ENCODE assay signal across 8 cellular contexts in the genomic region with DNA sequence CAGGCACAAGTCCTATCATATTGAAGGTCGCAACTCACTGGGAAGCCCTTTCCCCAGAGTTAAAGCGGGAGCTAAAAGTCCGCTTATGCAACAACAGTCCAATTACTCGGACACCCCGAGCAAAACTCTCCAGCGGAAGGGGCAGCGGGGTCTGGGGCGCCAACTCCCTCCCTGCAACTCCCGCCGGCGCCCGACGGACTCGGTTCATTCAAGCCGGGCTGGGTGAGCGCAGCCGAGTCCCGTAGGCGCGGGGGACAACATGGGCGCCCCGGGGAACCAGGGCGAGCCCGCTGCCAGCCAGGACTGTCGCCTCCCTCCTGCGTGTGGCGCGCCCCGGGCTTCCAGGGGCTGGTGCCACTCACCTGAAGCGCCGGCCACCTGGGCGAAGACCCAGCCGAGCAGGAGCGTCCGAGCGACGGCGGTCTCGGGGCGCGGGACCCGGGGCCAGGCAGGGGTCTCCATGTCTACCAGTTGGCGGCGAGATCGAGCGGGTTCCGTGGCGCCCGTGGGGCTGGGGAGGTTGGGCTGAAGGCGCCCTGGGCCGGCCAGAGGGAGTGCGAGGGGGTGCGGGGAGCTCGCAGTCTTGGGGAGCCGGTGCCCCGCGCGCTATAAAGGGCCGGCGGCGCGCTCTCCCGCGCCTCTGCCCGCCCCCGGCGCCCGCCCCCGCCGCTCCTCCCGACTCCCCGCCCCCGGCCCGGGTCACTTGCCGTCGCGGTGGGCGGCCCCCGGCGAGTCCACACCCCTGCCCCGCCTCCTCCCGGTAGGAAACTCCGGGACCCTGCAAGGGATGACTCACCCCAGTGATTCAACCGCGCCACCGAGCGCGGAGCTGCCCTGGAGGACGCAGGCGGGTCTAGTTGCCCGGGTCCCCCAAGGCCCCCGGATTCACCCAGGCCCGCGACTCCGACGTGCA. TPM values are rescaled to one million over a fixed set of nuclear protein-coding genes. Genes with fewer than 3 reads are reported as not detected.
DNase-seq lines count a peak whose midpoint lies in the region; ATAC-seq and TF ChIP-seq lines count a peak whose summit lies in the region.

A gene (minus strand): TSS at position 585 of the 913 bp plus-strand sequence. CDS start 123 bp downstream, at position 462.

- no peak within 1 kb of the TSS for H3K27ac ChIP-seq in neutrophil

- TF ChIP-seq CTCF in BJ (IDR thresholded peaks at IDR 0.05; ENCODE audit: insufficient read depth, low read depth, low read length) (peak; percentile 36; the same call in 1 of the 2 replicates), neutrophil (IDR thresholded peaks at IDR 0.05) (no peak), subcutaneous adipose tissue (IDR thresholded peaks at IDR 0.05; ENCODE audit: low read depth) (no peak)

- H3K27me3 ChIP-seq in BJ (ENCODE audit: control insufficient read depth, insufficient read depth, low read length): no peaks in the 10 kb centered on the region
- peaks cover 54% of the 10 kb centered on the region for H3K27me3 ChIP-seq in neutrophil

- no peaks in the 10 kb centered on the region for H3K9me3 ChIP-seq in neutrophil

- peaks cover 14% of the 10 kb centered on the region for H3K4me1 Mint-ChIP-seq in activated naive CD4-positive, alpha-beta T cell treated with anti-CD3 and anti-CD28 coated beads for 36 hours (ENCODE audit: low read depth)

- H3K36me3 ChIP-seq in BJ (ENCODE audit: control insufficient read depth, insufficient read depth, low read length) (peaks cover 4% of the 10 kb centered on the region), neutrophil (no peaks in the 10 kb centered on the region)

- H3K27ac Mint-ChIP-seq in activated naive CD4-positive, alpha-beta T cell treated with anti-CD3 and anti-CD28 coated beads for 36 hours: no peak within 1 kb of the TSS

- ATAC-seq in GM19324 (IDR thresholded peaks at IDR 0.05; ENCODE audit: low FRiP score, unreplicated experiment): peak; percentile 45
- ATAC-seq in HG03521 (IDR thresholded peaks at IDR 0.05; ENCODE audit: unreplicated experiment): peak; percentile 50

- intact Hi-C loops in activated naive CD4-positive, alpha-beta T cell treated with anti-CD3 and anti-CD28 coated beads for 36 hours (cut with micrococcal nuclease): loop anchor here (1.0 to 10.0 kb wide), 6 partner anchors 123 to 847 kb away; a partner anchor contains a TSS

- POLR2A ChIA-PET in BJ (lab: Charles Lee): interaction anchor here (0.6 to 2.1 kb wide), 4 partner anchors 28 to 172 kb away, joined by 3 to 6 read pairs (median 4); no protein-coding TSS in a partner anchor

- peaks cover 17 to 26% of the 10 kb centered on the region in 2 experiments for H3K4me1 ChIP-seq in neutrophil (ENCODE audit: control insufficient read depth in 1 of 2, insufficient read depth in 1 of 2, low read depth in 1 of 2, low read length in 1 of 2)

- peak within 1 kb of the TSS; percentile 72 for H3K4me3 Mint-ChIP-seq in activated naive CD4-positive, alpha-beta T cell treated with anti-CD3 and anti-CD28 coated beads for 36 hours

- H3K4me3 ChIP-seq in BJ (ENCODE audit: low read depth, low read length) (peak within 1 kb of the TSS; percentile 86), neutrophil (ENCODE audit: low read depth in 1 of 2, low read length in 1 of 2) (peak within 1 kb of the TSS; percentile 61 to 71)

- H3K27me3 Mint-ChIP-seq in activated naive CD4-positive, alpha-beta T cell treated with anti-CD3 and anti-CD28 coated beads for 36 hours (ENCODE audit: low read depth): peaks cover 63% of the 10 kb centered on the region

- CTCF ChIA-PET in BJ (lab: Yijun Ruan, JAX): interaction anchor here (0.6 to 1.9 kb wide), 11 partner anchors 12 to 265 kb away, joined by 3 to 6 read pairs (median 3); no protein-coding TSS in a partner anchor
- CTCF ChIA-PET in activated naive CD4-positive, alpha-beta T cell treated with anti-CD3 and anti-CD28 coated beads for 36 hours (lab: Charles Lee): interaction anchor here (1.0 to 1.8 kb wide), 2 partner anchors 28 to 263 kb away, joined by 3 to 4 read pairs; no protein-coding TSS in a partner anchor

- DNase-seq in BJ (ENCODE audit: low read depth): no peak
- peak; percentile 94 for DNase-seq in RPMI7951 (ENCODE audit: low read depth)
- peak; percentile 89 for DNase-seq in activated naive CD4-positive, alpha-beta T cell treated with anti-CD3 and anti-CD28 coated beads for 36 hours
- peak; percentile 24 for DNase-seq in germinal center (ENCODE audit: low spot score)

- no peaks in the 10 kb centered on the region for H3K36me3 Mint-ChIP-seq in activated naive CD4-positive, alpha-beta T cell treated with anti-CD3 and anti-CD28 coated beads for 36 hours (ENCODE audit: low read depth)

- no peaks in the 10 kb centered on the region for H3K9me3 Mint-ChIP-seq in activated naive CD4-positive, alpha-beta T cell treated with anti-CD3 and anti-CD28 coated beads for 36 hours

RNA-seq across cellular contexts. Expression of the gene that starts here (rescaled TPM):
- 52.6 and 95.2 TPM in 2 replicates for polyA plus RNA-seq in BJ (2011; rRNA removed)
- polyA minus RNA-seq in BJ (2011; rRNA and poly(A)+ RNA removed): 51.5 and 72.5 TPM in 2 replicates
- total RNA-seq in RPMI7951 (2014; rRNA removed; shearing (Covaris generic)): 76.5 and 84.8 TPM in 2 replicates
- under 1 TPM in 1 of 2 experiments, not detected in 1; 0.10 TPM for total RNA-seq in activated naive CD4-positive, alpha-beta T cell treated with anti-CD3 and anti-CD28 coated beads for 36 hours
- total RNA-seq in subcutaneous adipose tissue: 100 to 1,000 TPM; 123 to 499 (median 164) TPM

Comparison
In these comparisons a context has a peak if more than half of its experiments do, and no peak if none do; other contexts are left out.
1. RNA of the gene that starts here (total RNA-seq): 123 to 499 TPM in subcutaneous adipose tissue and 76.5 to 84.8 TPM in RPMI7951; 0.10 TPM in activated naive CD4-positive, alpha-beta T cell treated with anti-CD3 and anti-CD28 coated beads for 36 hours; every median in the first group is over 10 times any median in the second.
2. Peak in DNase-seq in activated naive CD4-positive, alpha-beta T cell treated with anti-CD3 and anti-CD28 coated beads for 36 hours; RNA of the gene not detected or under 1 TPM.